In the genomic region with DNA sequence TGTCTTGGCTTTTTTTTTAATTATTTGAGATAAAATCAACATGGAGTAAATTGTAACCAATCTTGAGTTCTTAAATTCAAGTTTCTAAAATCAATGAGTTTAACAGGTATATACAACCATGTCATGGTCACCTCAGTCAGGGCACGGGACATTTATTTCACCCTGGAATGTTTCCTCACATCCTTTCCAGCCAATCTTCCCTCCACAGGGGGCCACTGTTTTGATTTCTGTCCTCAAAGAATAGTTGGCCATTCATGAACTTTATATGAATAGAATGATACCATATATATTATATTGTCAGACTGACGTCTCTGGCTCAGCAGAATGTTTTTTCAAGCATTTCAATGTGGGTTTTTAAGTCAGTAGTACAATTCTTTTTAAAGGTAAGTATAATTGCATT, we compare ENCODE assay signal across 24 cellular contexts. TPM values are rescaled to one million over a fixed set of nuclear protein-coding genes. Genes with fewer than 3 reads are reported as not detected.
DNase-seq lines count a peak whose midpoint lies in the region; ATAC-seq and TF ChIP-seq lines count a peak whose summit lies in the region.
"Had no signal": no experiment of that assay in that cellular context is flagged by ENCODE, and none has a peak within 500 bp of the region (broad histone marks: within the 10 kb centered on the region; RNA-seq: fewer than 3 reads in every experiment).

No MANE protein-coding gene starts in this region.

- TF ChIP-seq CTCF in astrocyte of the spinal cord (IDR thresholded peaks at IDR 0.05; ENCODE audit: low read depth, low read length), result no peak
- no peak for TF ChIP-seq CTCF in smooth muscle cell (IDR thresholded peaks at IDR 0.05; ENCODE audit: borderline replicate concordance, insufficient read depth, poor library complexity, severe bottlenecking)

- H2AFZ ChIP-seq in smooth muscle cell (ENCODE audit: low read depth), result no peak overlapping the region

- no peaks in the 10 kb centered on the region for H3F3A ChIP-seq in smooth muscle cell (ENCODE audit: low read depth)

- no peaks in the 10 kb centered on the region for H3K79me2 ChIP-seq in smooth muscle cell (ENCODE audit: low read depth)

- H3K4me3 ChIP-seq in astrocyte of the spinal cord (ENCODE audit: low read depth, low read length), result no peak overlapping the region
- H3K4me3 ChIP-seq in smooth muscle cell, result peak overlapping the region; percentile 2
- H3K4me3 ChIP-seq: heart left ventricle, ovary had no signal

- in situ Hi-C loops in astrocyte of the spinal cord (cut with HindIII; ENCODE audit: low sequenced_read_pairs), result no loop called here

- no peaks in the 10 kb centered on the region for H3K27me3 ChIP-seq in smooth muscle cell (ENCODE audit: low read depth)
- H3K27me3 ChIP-seq: esophagus muscularis mucosa, foreskin keratinocyte, heart left ventricle, ovary had no signal

- H3K4me2 ChIP-seq in smooth muscle cell, result peak overlapping the region; percentile 75

- DNase-seq in HT1080 (ENCODE audit: low read depth), result peak; percentile 13
- peak; percentile 43 for DNase-seq in astrocyte of the spinal cord (ENCODE audit: low read depth, low spot score)
- DNase-seq in kidney tubule cell (ENCODE audit: low spot score), result peak; percentile 9
- no peak for DNase-seq in smooth muscle cell (lab: John Stamatoyannopoulos, UW; ENCODE audit: unreplicated experiment)
- DNase-seq in NCI-H1092 (lab: John Stamatoyannopoulos, UW), result no peak
- no peak for DNase-seq in SHP77 treated with DMSO at 0.1 percent for 48 hours (lab: John Stamatoyannopoulos, UW)
- DNase-seq: activated B cell treated with CpG ODN at 0.5 μM for 24 hours; activated gamma-delta T cell treated with Interleukin-2 at 50 U/mL for 16 hours; activated naive CD8-positive, alpha-beta T cell treated with anti-CD3 and anti-CD28 coated beads, Interleukin-2, amount 10 ng/mL, durations not matched to agents 7 days and 5 days; activated T-cell treated with anti-CD3 and anti-CD28 coated beads, Interleukin-2, amount 50 U/mL, for 4 hours; aorta; dermis blood vessel endothelial cell; endodermal cell; foreskin keratinocyte; heart left ventricle; kidney; NCI-H187 treated with DMSO at 0.1 percent for 48 hours; NCI-H69; ovary; SIG-M5 had no signal

- H3K36me3 ChIP-seq in smooth muscle cell (ENCODE audit: low read depth), result no peaks in the 10 kb centered on the region
- H3K36me3 ChIP-seq: esophagus muscularis mucosa, heart left ventricle, ovary had no signal

- no peak for ATAC-seq in GM21825 (IDR thresholded peaks at IDR 0.05; ENCODE audit: unreplicated experiment)
- ATAC-seq: activated T-cell treated with anti-CD3 and anti-CD28 coated beads, Interleukin-2, amount 50 U/mL, for 4 hours; natural killer cell treated with Interleukin-12 subunit alpha and Interleukin-12 subunit beta and Interleukin-15 and Interleukin-18, amount 100 ng/mL, for 72 hours; stimulated activated memory B cell treated with anti-CD40 and anti-IgM and Interleukin-4, amounts not matched to agents 10 μg/mL and 1 μg/mL and 100 μg/mL, for 72 hours had no signal

- H3K27ac ChIP-seq in smooth muscle cell (ENCODE audit: low read depth), result peak overlapping the region; percentile 98
- H3K27ac ChIP-seq: foreskin keratinocyte, heart left ventricle, ovary had no signal

- WGBS in smooth muscle cell (ENCODE audit: low lambda C conversion rate), result 84% methylated on average over 2 of the region's 2 CpGs

- no peaks in the 10 kb centered on the region for H4K20me1 ChIP-seq in smooth muscle cell (ENCODE audit: low read depth)

- H3K9ac ChIP-seq in smooth muscle cell (ENCODE audit: low read depth), result peak overlapping the region; percentile 92

- H3K9me3 ChIP-seq in smooth muscle cell (replicated peaks; ENCODE audit: low read depth), result no peaks in the 10 kb centered on the region
- H3K9me3 ChIP-seq: esophagus muscularis mucosa, heart left ventricle, ovary had no signal

- H3K4me1 ChIP-seq in smooth muscle cell (ENCODE audit: low read depth), result peaks cover 26% of the 10 kb centered on the region

RNA-seq across cellular contexts. Expression of gene ZNF474, which starts 0.8 kb away (rescaled TPM):
- total RNA-seq in HT1080 (2014; rRNA removed; shearing (Covaris generic)), result 0.08 TPM in 1 of 2 replicates, not detected in the other
- polyA plus RNA-seq in HT1080 (2015; cell fraction: cytosol; rRNA removed), result 0.07 and 0.28 TPM in 2 replicates
- 0.06 and 0.60 TPM in 2 replicates for polyA plus RNA-seq in HT1080 (2015; cell fraction: nucleus; rRNA removed)
- 1.1 and 3.3 TPM in 2 replicates for total RNA-seq in smooth muscle cell
- polyA plus RNA-seq in smooth muscle cell, result 0.82 and 2.2 TPM in 2 replicates
- total RNA-seq: activated B cell treated with CpG ODN at 0.5 μM for 24 hours; foreskin keratinocyte; natural killer cell treated with Interleukin-12 subunit alpha and Interleukin-12 subunit beta and Interleukin-15 and Interleukin-18, amount 100 ng/mL, for 72 hours had no signal
- polyA plus RNA-seq: foreskin keratinocyte had no signal

RNA-seq across cellular contexts. Expression of gene LOX, which starts 52.1 kb away (rescaled TPM):
- 7.9 and 10.2 TPM in 2 replicates for total RNA-seq in HT1080 (2014; rRNA removed; shearing (Covaris generic))
- polyA plus RNA-seq in HT1080 (2015; cell fraction: cytosol; rRNA removed), result 41.6 and 54.5 TPM in 2 replicates
- polyA plus RNA-seq in HT1080 (2015; cell fraction: nucleus; rRNA removed), result 147 and 156 TPM in 2 replicates
- 632 and 642 TPM in 2 replicates for total RNA-seq in smooth muscle cell
- polyA plus RNA-seq in smooth muscle cell, result 756 and 808 TPM in 2 replicates
- total RNA-seq: activated B cell treated with CpG ODN at 0.5 μM for 24 hours; activated naive CD8-positive, alpha-beta T cell treated with anti-CD3 and anti-CD28 coated beads, Interleukin-2, amount 10 ng/mL, durations not matched to agents 7 days and 5 days; natural killer cell treated with Interleukin-12 subunit alpha and Interleukin-12 subunit beta and Interleukin-15 and Interleukin-18, amount 100 ng/mL, for 72 hours had no signal

Comparison
In these comparisons a context has a peak if more than half of its experiments do, and no peak if none do; other contexts are left out.
1. DNase-seq: peak in HT1080 (single experiment), astrocyte of the spinal cord (single experiment) and kidney tubule cell (single experiment); none in smooth muscle cell (single experiment), NCI-H1092 (single experiment) and SHP77 treated with DMSO at 0.1 percent for 48 hours (single experiment).
2. RNA of gene LOX, which starts 52.1 kb away (total RNA-seq): 632 to 642 TPM in smooth muscle cell; 7.9 to 10.2 TPM in HT1080; every median in the first group is over 10 times any median in the second.